15 cellular contexts compared by ENCODE assay signal in genomic region chr6:89952361-89952680, GRCh38. TPM values are rescaled to one million over a fixed set of nuclear protein-coding genes. Genes with fewer than 3 reads are reported as not detected.
A peak's percentile ranks its signal among the peaks of the same experiment; 100 is the strongest.
DNase-seq lines count a peak whose midpoint lies in the region; ATAC-seq, FAIRE-seq and TF ChIP-seq lines count a peak whose summit lies in the region.
"Had no signal": no experiment of that assay in that cellular context is flagged by ENCODE, and none has a peak within 500 bp of the region (broad histone marks: within the 10 kb centered on the region; RNA-seq: fewer than 3 reads in every experiment).

No MANE protein-coding gene starts in this region.

- no peak overlapping the region for H3K4me2 ChIP-seq in keratinocyte (ENCODE audit: control insufficient read depth, extremely low read depth, insufficient read depth, low read depth, low read length)

- no peaks in the 10 kb centered on the region for H3K9me3 ChIP-seq in CD8-positive, alpha-beta T cell (ENCODE audit: low read length)
- H3K9me3 ChIP-seq in keratinocyte (ENCODE audit: control insufficient read depth, low read depth, low read length): no peaks in the 10 kb centered on the region
- H3K9me3 ChIP-seq: lower lobe of right lung had no signal

- H3K27ac Mint-ChIP-seq in CD8-positive, alpha-beta T cell: peak overlapping the region; percentile 94
- H3K27ac Mint-ChIP-seq in activated CD4-positive, alpha-beta memory T cell treated with anti-CD3 and anti-CD28 coated beads for 36 hours: peak overlapping the region; percentile 69

- peak overlapping the region; percentile 47 for H3K27ac ChIP-seq in CD8-positive, alpha-beta T cell (ENCODE audit: low read depth, low read length)
- H3K27ac ChIP-seq in keratinocyte (ENCODE audit: control insufficient read depth, insufficient read depth, low read length): peak overlapping the region; percentile 33
- H3K27ac ChIP-seq: 22Rv1, GM23248, lower lobe of right lung had no signal

- peaks cover 55% of the 10 kb centered on the region for H3K4me1 ChIP-seq in CD8-positive, alpha-beta T cell (ENCODE audit: insufficient read depth, low read length)
- H3K4me1 ChIP-seq in keratinocyte (ENCODE audit: control insufficient read depth, extremely low read depth, insufficient read depth, low read length): peaks cover 14% of the 10 kb centered on the region
- H3K4me1 ChIP-seq: lower lobe of right lung had no signal

- peaks cover 71% of the 10 kb centered on the region for H3K4me1 Mint-ChIP-seq in CD8-positive, alpha-beta T cell (ENCODE audit: low read depth)
- peaks cover 68% of the 10 kb centered on the region for H3K4me1 Mint-ChIP-seq in activated CD4-positive, alpha-beta memory T cell treated with anti-CD3 and anti-CD28 coated beads for 36 hours (ENCODE audit: low read depth)

- H3K79me2 ChIP-seq in keratinocyte (ENCODE audit: control insufficient read depth, insufficient read depth, low read length): no peaks in the 10 kb centered on the region

- peak; percentile 59 for ATAC-seq in CD8-positive, alpha-beta T cell

- no peaks in the 10 kb centered on the region for H3K9me3 Mint-ChIP-seq in CD8-positive, alpha-beta T cell
- H3K9me3 Mint-ChIP-seq in activated CD4-positive, alpha-beta memory T cell treated with anti-CD3 and anti-CD28 coated beads for 36 hours: no peaks in the 10 kb centered on the region

- no peaks in the 10 kb centered on the region for H3K27me3 Mint-ChIP-seq in CD8-positive, alpha-beta T cell (ENCODE audit: low read depth)
- no peaks in the 10 kb centered on the region for H3K27me3 Mint-ChIP-seq in activated CD4-positive, alpha-beta memory T cell treated with anti-CD3 and anti-CD28 coated beads for 36 hours

- POLR2A ChIA-PET in CD8-positive, alpha-beta T cell (lab: Charles Lee): interaction anchor here (1.3 to 1.6 kb wide), 2 partner anchors 131 to 525 kb away, joined by 3 to 4 read pairs; no protein-coding TSS in a partner anchor
- POLR2A ChIA-PET in activated CD4-positive, alpha-beta memory T cell treated with anti-CD3 and anti-CD28 coated beads for 36 hours (lab: Charles Lee): interaction anchor here (0.7 to 1.2 kb wide), 4 partner anchors 15 to 267 kb away, joined by 3 read pairs; no protein-coding TSS in a partner anchor

- FAIRE-seq in keratinocyte (lab: Jason Lieb, UNC): no peak
- no peak for FAIRE-seq in frontal cortex (lab: Jason Lieb, UNC)

- peaks cover 54% of the 10 kb centered on the region for H3K36me3 Mint-ChIP-seq in CD8-positive, alpha-beta T cell
- peaks cover 46% of the 10 kb centered on the region for H3K36me3 Mint-ChIP-seq in activated CD4-positive, alpha-beta memory T cell treated with anti-CD3 and anti-CD28 coated beads for 36 hours

- H3K9me1 ChIP-seq in keratinocyte (ENCODE audit: control insufficient read depth, extremely low read depth, insufficient read depth, low read length): no peaks in the 10 kb centered on the region

- H3K36me3 ChIP-seq in CD8-positive, alpha-beta T cell (ENCODE audit: insufficient read depth, low read length): peaks cover 28% of the 10 kb centered on the region
- no peaks in the 10 kb centered on the region for H3K36me3 ChIP-seq in keratinocyte (ENCODE audit: control insufficient read depth in 2 of 2, extremely low read depth in 1 of 2, insufficient read depth in 2 of 2, low read length in 2 of 2)
- H3K36me3 ChIP-seq: lower lobe of right lung had no signal

- no peak overlapping the region for H3K4me3 ChIP-seq in CD8-positive, alpha-beta T cell (ENCODE audit: low read depth, low read length)
- H3K4me3 ChIP-seq in keratinocyte (ENCODE audit: control insufficient read depth in 2 of 3, extremely low read depth in 1 of 3, insufficient read depth in 2 of 3, low read depth in 1 of 3, low read length in 3 of 3): no peak overlapping the region
- H3K4me3 ChIP-seq: GM23248, lower lobe of right lung had no signal

- intact Hi-C loops in CD8-positive, alpha-beta T cell (cut with DNase I, micrococcal nuclease): loop anchor here (1.0 to 10.0 kb wide), 2 partner anchors 132 to 322 kb away; no protein-coding TSS in a partner anchor
- intact Hi-C loops in activated CD4-positive, alpha-beta memory T cell treated with anti-CD3 and anti-CD28 coated beads for 36 hours (cut with micrococcal nuclease): loop anchor here (1.0 to 2.0 kb wide), 5 partner anchors 48 to 634 kb away; partner anchors contain the start of gene MAP3K7

- TF ChIP-seq CTCF in CD8-positive, alpha-beta T cell (IDR thresholded peaks at IDR 0.05): no peak
- no peak for TF ChIP-seq CTCF in keratinocyte (optimal IDR thresholded peaks at IDR 0.05 in 1 of 3, IDR thresholded peaks at IDR 0.05 in 1 of 3, conservative IDR thresholded peaks at IDR 0.05 in 1 of 3; ENCODE audit: extremely low read depth in 1 of 3, insufficient read depth in 2 of 3, low read length in 3 of 3)

- CTCF ChIA-PET in CD8-positive, alpha-beta T cell (lab: Charles Lee): interaction anchor here (1.1 to 3.9 kb wide), 7 partner anchors 9 to 526 kb away, joined by 3 to 28 read pairs (median 8); no protein-coding TSS in a partner anchor
- CTCF ChIA-PET in activated CD4-positive, alpha-beta memory T cell treated with anti-CD3 and anti-CD28 coated beads for 36 hours (lab: Charles Lee): interaction anchor here (1.5 to 3.6 kb wide), 3 partner anchors 11 to 228 kb away, joined by 3 to 26 read pairs (median 3); no protein-coding TSS in a partner anchor

- H4K20me1 ChIP-seq in keratinocyte (ENCODE audit: control insufficient read depth, extremely low read depth, insufficient read depth, low read length): no peaks in the 10 kb centered on the region

- dilution Hi-C loops in keratinocyte (cut with MboI; ENCODE audit: extremely low pct_ligation_motif_present, low sequenced_read_pairs): no loop called here

- no peak overlapping the region for H3K9ac ChIP-seq in keratinocyte (ENCODE audit: control insufficient read depth, extremely low read depth, insufficient read depth, low read length)
- H3K9ac ChIP-seq: GM23248 had no signal

- H3K4me3 Mint-ChIP-seq in CD8-positive, alpha-beta T cell: peak overlapping the region; percentile 71
- H3K4me3 Mint-ChIP-seq in activated CD4-positive, alpha-beta memory T cell treated with anti-CD3 and anti-CD28 coated beads for 36 hours: no peak overlapping the region

- H2AFZ ChIP-seq in keratinocyte (ENCODE audit: control insufficient read depth, low read length): no peak overlapping the region
- H2AFZ ChIP-seq: GM23248 had no signal

- no peaks in the 10 kb centered on the region for H3K27me3 ChIP-seq in CD8-positive, alpha-beta T cell (ENCODE audit: insufficient read depth, low read length)
- H3K27me3 ChIP-seq in keratinocyte (ENCODE audit: control insufficient read depth, extremely low read depth, insufficient read depth, low read length): no peaks in the 10 kb centered on the region

- DNase-seq in DMS79 treated with DMSO at 0.1 percent for 48 hours (lab: John Stamatoyannopoulos, UW): peak; percentile 27
- DNase-seq in DMS79 (lab: John Stamatoyannopoulos, UW): no peak
- no peak for DNase-seq in CD8-positive, alpha-beta T cell
- peak; percentile 40 for DNase-seq in activated CD4-positive, alpha-beta memory T cell treated with anti-CD3 and anti-CD28 coated beads for 36 hours
- DNase-seq in keratinocyte (ENCODE audit: low read depth, low spot score): no peak
- DNase-seq in NCI-H2196 (lab: John Stamatoyannopoulos, UW; ENCODE audit: unreplicated experiment): no peak
- DNase-seq in frontal cortex (ENCODE audit: low spot score in 2 of 2): no peak
- DNase-seq in hypothalamus (lab: John Stamatoyannopoulos, UW): no peak
- DNase-seq: GM23248, lower lobe of right lung, NCI-H446 treated with DMSO at 0.1 percent for 48 hours, right cardiac atrium, T1000 had no signal

RNA-seq across cellular contexts. Expression of gene GJA10, which starts 58.1 kb away (rescaled TPM):
- total RNA-seq in CD8-positive, alpha-beta T cell: not detected
- total RNA-seq in activated CD4-positive, alpha-beta memory T cell treated with anti-CD3 and anti-CD28 coated beads for 36 hours: not detected
- not detected in 3 replicates for polyA plus RNA-seq in keratinocyte
- not detected for polyA plus RNA-seq in keratinocyte (2011; ENCODE audit: low read depth)
- polyA plus RNA-seq in keratinocyte (2011; cell fraction: cytosol; rRNA removed): not detected in 2 replicates
- polyA plus RNA-seq in keratinocyte (2011; cell fraction: nucleus; rRNA removed): not detected in 2 replicates
- polyA plus RNA-seq in keratinocyte (2012; ENCODE audit: low replicate concordance): not detected in 2 replicates
- polyA minus RNA-seq in keratinocyte: not detected in 3 replicates
- polyA minus RNA-seq in keratinocyte (2011; cell fraction: cytosol; rRNA and poly(A)+ RNA removed): not detected
- not detected in 2 replicates for polyA minus RNA-seq in keratinocyte (2011; cell fraction: nucleus; rRNA and poly(A)+ RNA removed)
- total RNA-seq in frontal cortex: not detected
- total RNA-seq: GM23248, lower lobe of right lung, right cardiac atrium, RPMI7951 had no signal
- polyA plus RNA-seq: GM23248, right cardiac atrium had no signal

Comparison
In these comparisons a context has a peak if more than half of its experiments do, and no peak if none do; other contexts are left out.
1. DNase-seq: peak in DMS79 treated with DMSO at 0.1 percent for 48 hours (single experiment) and activated CD4-positive, alpha-beta memory T cell treated with anti-CD3 and anti-CD28 coated beads for 36 hours (single experiment); none in DMS79 (single experiment), CD8-positive, alpha-beta T cell (0 of 7), keratinocyte (single experiment), NCI-H2196 (single experiment), frontal cortex (0 of 2) and hypothalamus (0 of 51).